ENCODE assay signal across 8 cellular contexts in the genomic region with DNA sequence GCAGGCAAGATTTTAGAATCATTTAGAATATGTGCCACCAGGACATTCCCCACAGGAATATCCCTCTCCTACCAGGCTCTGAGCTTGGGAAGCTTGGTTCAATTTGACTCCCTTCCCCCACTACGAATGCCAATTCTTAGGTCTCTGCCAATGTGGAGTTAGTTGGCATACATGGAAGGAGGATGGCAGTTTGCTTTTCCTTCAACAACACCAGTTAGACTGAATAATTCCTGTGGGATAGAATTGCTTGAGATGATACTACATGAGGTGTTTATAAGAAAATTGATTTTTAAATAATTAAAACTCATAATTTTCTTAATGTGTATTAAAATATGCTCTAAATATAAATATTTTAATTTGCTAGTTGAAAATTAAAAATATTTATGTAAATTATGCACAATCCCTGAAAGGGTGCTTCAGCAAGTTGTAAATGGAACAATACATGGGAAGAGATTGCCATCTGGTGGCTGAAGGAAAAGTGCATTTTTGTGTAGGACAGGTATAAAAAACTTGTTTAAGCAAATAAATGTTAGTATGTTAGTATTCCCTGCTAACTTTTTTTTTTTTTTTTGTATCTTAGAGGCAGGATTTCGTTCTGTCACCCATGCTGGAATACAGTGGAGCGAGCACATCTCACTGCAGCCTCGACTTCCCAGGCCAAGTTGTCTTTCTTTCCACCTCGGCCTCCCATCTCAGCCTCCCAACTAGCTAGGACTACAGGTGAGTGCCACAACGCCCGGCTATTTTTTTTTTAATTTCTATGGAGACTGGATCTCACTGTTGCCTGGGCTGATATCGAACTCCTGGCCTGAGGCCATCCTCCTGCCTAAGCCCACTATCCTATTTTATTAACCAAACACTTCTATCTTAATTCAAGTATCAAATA. TPM values are rescaled to one million over a fixed set of nuclear protein-coding genes. Genes with fewer than 3 reads are reported as not detected.
A peak's percentile ranks its signal among the peaks of the same experiment; 100 is the strongest.
DNase-seq lines count a peak whose midpoint lies in the region; ATAC-seq and TF ChIP-seq lines count a peak whose summit lies in the region.

No MANE protein-coding gene starts in this region.

- H3K9me3 Mint-ChIP-seq in activated naive CD8-positive, alpha-beta T cell treated with anti-CD3 and anti-CD28 coated beads for 36 hours, result no peaks in the 10 kb centered on the region

- no peak overlapping the region for H3K4me3 Mint-ChIP-seq in activated naive CD8-positive, alpha-beta T cell treated with anti-CD3 and anti-CD28 coated beads for 36 hours

- no peaks in the 10 kb centered on the region for H3K36me3 Mint-ChIP-seq in activated naive CD8-positive, alpha-beta T cell treated with anti-CD3 and anti-CD28 coated beads for 36 hours

- no peak overlapping the region for H3K27ac ChIP-seq in sigmoid colon

- TF ChIP-seq CTCF in sigmoid colon (IDR thresholded peaks at IDR 0.05), result peak; percentile 77 to 87 (median 78)

- H3K27me3 Mint-ChIP-seq in activated naive CD8-positive, alpha-beta T cell treated with anti-CD3 and anti-CD28 coated beads for 36 hours, result peaks cover 20% of the 10 kb centered on the region

- intact Hi-C loops in left cardiac atrium (cut with DNase I), result loop anchor here in 1 of 2 donors (1.0 to 5.0 kb wide), 3 partner anchors 64 to 319 kb away; no protein-coding TSS in a partner anchor
- intact Hi-C loops in sigmoid colon (cut with DNase I), result loop anchor here (1.0 to 2.0 kb wide), 2 partner anchors 266 to 582 kb away; no protein-coding TSS in a partner anchor

- no peaks in the 10 kb centered on the region for H3K4me1 Mint-ChIP-seq in activated naive CD8-positive, alpha-beta T cell treated with anti-CD3 and anti-CD28 coated beads for 36 hours

- WGBS in sigmoid colon, 2 donors, result 34 to 51% methylated on average over 8 of the region's 8 CpGs

- TF ChIP-seq POLR2A in sigmoid colon (IDR thresholded peaks at IDR 0.05), result no peak

- peak; percentile 0 for DNase-seq in NK-92 treated with Interleukin-12 subunit alpha and Interleukin-12 subunit beta, amount 100 ng/mL, for 24 hours (lab: John Stamatoyannopoulos, UW)
- DNase-seq in NK-92 (lab: John Stamatoyannopoulos, UW; ENCODE audit: unreplicated experiment) (no peak), NCI-H82 treated with DMSO at 0.1 percent for 48 hours (lab: John Stamatoyannopoulos, UW; ENCODE audit: unreplicated experiment) (peak; percentile 63), left cardiac atrium (no peak), sigmoid colon (no peak)
- peak; percentile 13 for DNase-seq in activated naive CD8-positive, alpha-beta T cell treated with anti-CD3 and anti-CD28 coated beads for 36 hours

- H3K4me1 ChIP-seq in sigmoid colon, result peaks cover 0 to 7% (median 4%) of the 10 kb centered on the region in 4 donors

- H3K27ac Mint-ChIP-seq in activated naive CD8-positive, alpha-beta T cell treated with anti-CD3 and anti-CD28 coated beads for 36 hours, result no peak overlapping the region

- TF ChIP-seq EP300 in sigmoid colon (IDR thresholded peaks at IDR 0.05), result no peak

- no peak overlapping the region for H3K4me3 ChIP-seq in sigmoid colon

- no peaks in the 10 kb centered on the region for H3K36me3 ChIP-seq in sigmoid colon

- ATAC-seq in HG02763 (IDR thresholded peaks at IDR 0.05; ENCODE audit: unreplicated experiment) (peak; percentile 45), left cardiac atrium (peak; percentile 70 to 75), GM19023 (IDR thresholded peaks at IDR 0.05; ENCODE audit: unreplicated experiment) (no peak)

- H3K9me3 ChIP-seq in sigmoid colon, result no peaks in the 10 kb centered on the region

- no peaks in the 10 kb centered on the region for H3K27me3 ChIP-seq in sigmoid colon

RNA-seq across cellular contexts. Expression of a gene that starts 25.8 kb away (rescaled TPM):
- 100 to 1,000 TPM; 184 to 192 TPM for total RNA-seq in activated naive CD8-positive, alpha-beta T cell treated with anti-CD3 and anti-CD28 coated beads for 36 hours
- total RNA-seq in left cardiac atrium (100 to 1,000 TPM in 1 of 2 donors, 10 to 100 TPM in 1; 96.4 to 128 TPM), sigmoid colon (10 to 100 TPM; 52.8 to 68.5 (median 63.0) TPM)
- 100 to 1,000 TPM in 1 of 3 donors, 10 to 100 TPM in 2; 75.7 to 109 (median 87.1) TPM for polyA plus RNA-seq in sigmoid colon

RNA-seq across cellular contexts. Expression of a gene that starts 54.8 kb away (rescaled TPM):
- total RNA-seq in activated naive CD8-positive, alpha-beta T cell treated with anti-CD3 and anti-CD28 coated beads for 36 hours, result 10 to 100 TPM; 28.3 to 34.0 TPM
- total RNA-seq in left cardiac atrium, result 10 to 100 TPM; 15.7 to 21.0 TPM
- 10 to 100 TPM; 26.6 to 54.2 (median 43.8) TPM for total RNA-seq in sigmoid colon
- 100 to 1,000 TPM in 1 of 3 donors, 10 to 100 TPM in 2; 37.2 to 106 (median 82.9) TPM for polyA plus RNA-seq in sigmoid colon

Comparison
In these comparisons a context has a peak if more than half of its experiments do, and no peak if none do; other contexts are left out.
1. DNase-seq: peak in NK-92 treated with Interleukin-12 subunit alpha and Interleukin-12 subunit beta, amount 100 ng/mL, for 24 hours (single experiment), NCI-H82 treated with DMSO at 0.1 percent for 48 hours (single experiment) and activated naive CD8-positive, alpha-beta T cell treated with anti-CD3 and anti-CD28 coated beads for 36 hours (single experiment); none in NK-92 (single experiment), left cardiac atrium (single experiment) and sigmoid colon (single experiment).